Comparison of ENCODE assay signal across 9 cellular contexts in genomic region chr4:121764702-121765367, GRCh38. TPM values are rescaled to one million over a fixed set of nuclear protein-coding genes. Genes with fewer than 3 reads are reported as not detected.
DNase-seq lines count a peak whose midpoint lies in the region; ATAC-seq, FAIRE-seq and TF ChIP-seq lines count a peak whose summit lies in the region.
"Had no signal": no experiment of that assay in that cellular context is flagged by ENCODE, and none has a peak within 500 bp of the region (broad histone marks: within the 10 kb centered on the region; RNA-seq: fewer than 3 reads in every experiment).

SMIM43 (minus strand) TSS chr4:121765164; CDS start chr4:121765105, 59 bp downstream.

- 2 to 3% (median 3%) methylated on average over 40 to 75 of the region's 75 CpGs for WGBS in stomach, 5 donors

- no peak for TF ChIP-seq CTCF in stomach (IDR thresholded peaks at IDR 0.05)

- TF ChIP-seq POLR2A in stomach (IDR thresholded peaks at IDR 0.05) (no peak), GM12891 (IDR thresholded peaks at IDR 0.05; ENCODE audit: low read depth, low read length) (no peak)

- H3K4me3 Mint-ChIP-seq in activated CD4-positive, alpha-beta T cell treated with anti-CD3 and anti-CD28 coated beads for 36 hours, result peak within 1 kb of the TSS; percentile 49
- peak within 1 kb of the TSS; percentile 64 for H3K4me3 Mint-ChIP-seq in activated naive CD8-positive, alpha-beta T cell

- peak; percentile 20 for DNase-seq in activated CD4-positive, alpha-beta T cell treated with anti-CD3 and anti-CD28 coated beads for 36 hours
- no peak for DNase-seq in activated CD4-positive, alpha-beta T cell treated with anti-CD3 and anti-CD28 coated beads for 1 hour
- DNase-seq in stomach (no peak), GM12891 (ENCODE audit: insufficient read length, low spot score) (no peak)
- DNase-seq in activated CD4-positive, CD25-positive, alpha-beta regulatory T cell (lab: John Stamatoyannopoulos, UW), result no peak

- peak within 1 kb of the TSS; percentile 63 for H3K4me3 ChIP-seq in iPS-11a (ENCODE audit: low read depth, low read length)
- H3K4me3 ChIP-seq in stomach, result peak within 1 kb of the TSS; percentile 26 to 45 (median 39)

- H3K27me3 ChIP-seq in stomach, result peaks cover 8 to 46% (median 25%) of the 10 kb centered on the region in 3 donors

- H3K27me3 Mint-ChIP-seq in activated CD4-positive, alpha-beta T cell treated with anti-CD3 and anti-CD28 coated beads for 36 hours, result peaks cover 59% of the 10 kb centered on the region
- peaks cover 27% of the 10 kb centered on the region for H3K27me3 Mint-ChIP-seq in activated naive CD8-positive, alpha-beta T cell

- no peaks in the 10 kb centered on the region for H3K36me3 ChIP-seq in stomach

- no peaks in the 10 kb centered on the region for H3K36me3 Mint-ChIP-seq in activated CD4-positive, alpha-beta T cell treated with anti-CD3 and anti-CD28 coated beads for 36 hours (ENCODE audit: low read depth)
- no peaks in the 10 kb centered on the region for H3K36me3 Mint-ChIP-seq in activated naive CD8-positive, alpha-beta T cell

- intact Hi-C loops in activated CD4-positive, alpha-beta T cell treated with anti-CD3 and anti-CD28 coated beads for 36 hours (cut with DNase I, micrococcal nuclease), result no loop called here
- intact Hi-C loops in stomach (cut with DNase I; ENCODE audit: low total_unique reads), result no loop called here

- H3K9me3 ChIP-seq in stomach, result no peaks in the 10 kb centered on the region

- H3K27ac Mint-ChIP-seq in activated CD4-positive, alpha-beta T cell treated with anti-CD3 and anti-CD28 coated beads for 36 hours, result no peak within 1 kb of the TSS
- no peak within 1 kb of the TSS for H3K27ac Mint-ChIP-seq in activated naive CD8-positive, alpha-beta T cell

- no peak for TF ChIP-seq EP300 in stomach (IDR thresholded peaks at IDR 0.05)

- POLR2A ChIA-PET in activated CD4-positive, alpha-beta T cell treated with anti-CD3 and anti-CD28 coated beads for 36 hours (lab: Charles Lee), result no interaction called here

- peaks cover 13% of the 10 kb centered on the region for H3K4me1 Mint-ChIP-seq in activated CD4-positive, alpha-beta T cell treated with anti-CD3 and anti-CD28 coated beads for 36 hours
- peaks cover 5% of the 10 kb centered on the region for H3K4me1 Mint-ChIP-seq in activated naive CD8-positive, alpha-beta T cell (ENCODE audit: low read depth)

- no peak for FAIRE-seq in GM12891 (lab: Jason Lieb, UNC)

- H3K27ac ChIP-seq in stomach, result no peak within 1 kb of the TSS

- CTCF ChIA-PET in activated CD4-positive, alpha-beta T cell treated with anti-CD3 and anti-CD28 coated beads for 36 hours (lab: Charles Lee), result no interaction called here

- peaks cover 7 to 13% (median 10%) of the 10 kb centered on the region in 4 donors for H3K4me1 ChIP-seq in stomach

- no peaks in the 10 kb centered on the region for H3K9me3 Mint-ChIP-seq in activated CD4-positive, alpha-beta T cell treated with anti-CD3 and anti-CD28 coated beads for 36 hours (ENCODE audit: low read depth)
- no peaks in the 10 kb centered on the region for H3K9me3 Mint-ChIP-seq in activated naive CD8-positive, alpha-beta T cell (ENCODE audit: low read depth)

- peak; percentile 42 for ATAC-seq in activated CD4-positive, alpha-beta T cell treated with anti-CD3 and anti-CD28 coated beads for 36 hours
- no peak for ATAC-seq in GM21825 (IDR thresholded peaks at IDR 0.05; ENCODE audit: unreplicated experiment)

TF ChIP-seq in GM12891, 5 proteins besides CTCF, POLR2A, EP300 and RAD21:
- no peak for TF ChIP-seq SPI1 (IDR thresholded peaks at IDR 0.05; ENCODE audit: low read depth, low read length)
- TF ChIP-seq PAX5 (IDR thresholded peaks at IDR 0.05; ENCODE audit: insufficient read depth, low read length, severe bottlenecking), result no peak
- TF ChIP-seq TAF1 (IDR thresholded peaks at IDR 0.05; ENCODE audit: low read depth, low read length), result no peak
- TF ChIP-seq POU2F2 (IDR thresholded peaks at IDR 0.05; ENCODE audit: low read depth, low read length), result no peak
- TF ChIP-seq POLR2AphosphoS5 (IDR thresholded peaks at IDR 0.05; ENCODE audit: low read depth, low read length), result no peak
TF ChIP-seq in GM12891: peak in this region for 0.

RNA-seq across cellular contexts. Expression of gene SMIM43, which starts in this region (rescaled TPM):
- not detected for total RNA-seq in activated CD4-positive, alpha-beta T cell treated with anti-CD3 and anti-CD28 coated beads for 36 hours
- total RNA-seq in stomach, result under 1 TPM in 1 of 5 donors, not detected in 4; 0.18 TPM
- under 1 TPM in 2 of 3 donors, not detected in 1; 0.10 to 0.31 TPM for polyA plus RNA-seq in stomach
- not detected for polyA plus RNA-seq in GM12891 (2012; ENCODE audit: low read depth, missing spikeins)
- total RNA-seq: SK-MEL-5 had no signal

Comparison
In these comparisons a context has a peak if more than half of its experiments do, and no peak if none do; other contexts are left out.
1. Peak in DNase-seq and ATAC-seq in activated CD4-positive, alpha-beta T cell treated with anti-CD3 and anti-CD28 coated beads for 36 hours; RNA of the gene not detected or under 1 TPM.